19 cellular contexts compared by ENCODE assay signal in the genomic region with DNA sequence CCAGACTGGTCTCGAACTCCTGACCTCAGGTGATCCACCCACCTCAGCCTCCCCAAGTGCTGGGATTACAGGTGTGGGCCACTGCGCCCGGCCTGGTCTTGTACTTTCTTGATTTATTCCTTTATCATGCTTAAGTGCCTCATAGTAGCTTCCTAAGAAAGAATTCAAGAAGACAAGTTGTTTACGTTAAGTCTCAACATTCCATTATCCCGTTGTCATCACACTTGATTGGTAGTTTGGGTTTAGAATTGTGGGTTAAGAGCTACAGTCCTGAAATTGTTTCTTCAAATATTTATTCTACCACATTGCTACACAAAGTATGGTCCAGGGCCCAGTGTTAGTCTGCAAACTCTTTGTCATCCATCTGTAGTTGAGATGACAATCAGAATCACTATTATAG.
A peak's percentile ranks its signal among the peaks of the same experiment; 100 is the strongest.
DNase-seq lines count a peak whose midpoint lies in the region; ATAC-seq and TF ChIP-seq lines count a peak whose summit lies in the region.
"Had no signal": no experiment of that assay in that cellular context is flagged by ENCODE, and none has a peak within 500 bp of the region (broad histone marks: within the 10 kb centered on the region; RNA-seq: fewer than 3 reads in every experiment).

No MANE protein-coding gene starts in this region.

- H3K27ac ChIP-seq in mesenchymal stem cell (ENCODE audit: low read length, poor library complexity, severe bottlenecking): no peak overlapping the region
- H3K27ac ChIP-seq: coronary artery, right lobe of liver, tibial nerve had no signal

- peaks cover 2% of the 10 kb centered on the region for H3K4me1 ChIP-seq in mesenchymal stem cell (ENCODE audit: control insufficient read depth, insufficient read depth, low read depth, low read length)
- H3K4me1 ChIP-seq: right lobe of liver, tibial nerve had no signal

- H3K4me2 ChIP-seq in mesenchymal stem cell (ENCODE audit: low read length, poor library complexity, severe bottlenecking): no peak overlapping the region

- no peak for ATAC-seq in activated CD4-positive, CD25-positive, alpha-beta regulatory T cell treated with anti-CD3 and anti-CD28 coated beads, Interleukin-2, amount 50 U/mL, for 24 hours
- ATAC-seq in HG03045 (IDR thresholded peaks at IDR 0.05; ENCODE audit: unreplicated experiment): no peak
- ATAC-seq: right lobe of liver had no signal

- no peak overlapping the region for H3K4ac ChIP-seq in mesenchymal stem cell (ENCODE audit: low read depth in 1 of 2, low read length in 2 of 2)

- H2BK120ac ChIP-seq in mesenchymal stem cell (ENCODE audit: low read depth, low read length): no peak overlapping the region

- no peak overlapping the region for H3K4me3 ChIP-seq in AG10803 (ENCODE audit: low read length)
- H3K4me3 ChIP-seq in choroid plexus epithelial cell (ENCODE audit: low read depth, low read length): no peak overlapping the region
- H3K4me3 ChIP-seq in mesenchymal stem cell (ENCODE audit: insufficient read depth in 1 of 2, low read depth in 1 of 2, low read length in 2 of 2): no peak overlapping the region
- H3K4me3 ChIP-seq: coronary artery, right lobe of liver, tibial nerve had no signal

- no peak overlapping the region for H3K14ac ChIP-seq in mesenchymal stem cell (ENCODE audit: low read length in 2 of 2)

- no peaks in the 10 kb centered on the region for H3K27me3 ChIP-seq in mesenchymal stem cell (ENCODE audit: control insufficient read depth in 1 of 2, insufficient read depth in 1 of 2, low read length in 2 of 2)
- H3K27me3 ChIP-seq: right lobe of liver, tibial nerve had no signal

- no peak overlapping the region for H3K9ac ChIP-seq in mesenchymal stem cell (ENCODE audit: low read length)

- no peaks in the 10 kb centered on the region for H3K36me3 ChIP-seq in mesenchymal stem cell (ENCODE audit: control insufficient read depth in 1 of 2, insufficient read depth in 2 of 2, low read depth in 1 of 2, low read length in 2 of 2)
- H3K36me3 ChIP-seq: right lobe of liver, tibial nerve had no signal

- no peak overlapping the region for H4K8ac ChIP-seq in mesenchymal stem cell (ENCODE audit: low read length)

- 63% methylated on average over 1 of the region's 5 CpGs for WGBS in mesenchymal stem cell

- H3K23ac ChIP-seq in mesenchymal stem cell (ENCODE audit: low read length in 2 of 2): no peak overlapping the region

- no peak overlapping the region for H2BK5ac ChIP-seq in mesenchymal stem cell (ENCODE audit: low read depth, low read length, poor library complexity, severe bottlenecking)

- no peak overlapping the region for H2BK12ac ChIP-seq in mesenchymal stem cell (ENCODE audit: low read length in 2 of 2)

- H4K91ac ChIP-seq in mesenchymal stem cell (ENCODE audit: low read length): no peak overlapping the region

- H2AK5ac ChIP-seq in mesenchymal stem cell (ENCODE audit: low read length, severe bottlenecking): no peak overlapping the region

- no peaks in the 10 kb centered on the region for H3K79me1 ChIP-seq in mesenchymal stem cell (replicated peaks; ENCODE audit: low read length, poor library complexity, severe bottlenecking)

- no peak overlapping the region for H2AFZ ChIP-seq in mesenchymal stem cell (ENCODE audit: low read depth, low read length)

- TF ChIP-seq CTCF in AG10803 (conservative IDR thresholded peaks at IDR 0.05; ENCODE audit: low read length): no peak
- no peak for TF ChIP-seq CTCF in choroid plexus epithelial cell (conservative IDR thresholded peaks at IDR 0.05; ENCODE audit: low read depth, low read length)

- H2BK15ac ChIP-seq in mesenchymal stem cell (ENCODE audit: low read depth, poor library complexity, severe bottlenecking): no peak overlapping the region

- no peaks in the 10 kb centered on the region for H3K9me3 ChIP-seq in mesenchymal stem cell (ENCODE audit: control insufficient read depth, low read length)
- H3K9me3 ChIP-seq: right lobe of liver, tibial nerve had no signal

- peak; percentile 5 for DNase-seq in AG10803 (ENCODE audit: low read depth)
- peak; percentile 23 for DNase-seq in HS-5 (ENCODE audit: low read depth)
- peak; percentile 77 for DNase-seq in choroid plexus epithelial cell (ENCODE audit: low read depth)
- peak; percentile 76 for DNase-seq in mesenchymal stem cell
- DNase-seq in COLO829 (ENCODE audit: low spot score): no peak
- no peak for DNase-seq in activated T-cell treated with anti-CD3 and anti-CD28 coated beads, Interleukin-2, amount 50 U/mL, for 48 hours
- DNase-seq: activated naive CD4-positive, alpha-beta T cell treated with Interleukin-2 at 50 U/mL for 16 hours; aorta; foreskin melanocyte; NCI-H2029; NCI-H446 treated with DMSO at 0.1 percent for 48 hours; nucleus accumbens; right lobe of liver; RPMI8226; stimulated activated naive CD4-positive, alpha-beta T cell treated with Interleukin-2 at 50 U/mL for 16 hours had no signal

- no peak overlapping the region for H3K18ac ChIP-seq in mesenchymal stem cell (ENCODE audit: low read depth in 1 of 2, low read length in 2 of 2)

Comparison
In these comparisons a context has a peak if more than half of its experiments do, and no peak if none do; other contexts are left out.
1. DNase-seq: peak in AG10803 (single experiment), HS-5 (single experiment), choroid plexus epithelial cell (single experiment) and mesenchymal stem cell (single experiment); none in COLO829 (single experiment) and activated T-cell treated with anti-CD3 and anti-CD28 coated beads, Interleukin-2, amount 50 U/mL, for 48 hours (0 of 2).